13 cellular contexts compared by ENCODE assay signal in genomic region chr20:62358171-62358719, GRCh38. TPM values are rescaled to one million over a fixed set of nuclear protein-coding genes. Genes with fewer than 3 reads are reported as not detected.
DNase-seq lines count a peak whose midpoint lies in the region; ATAC-seq, FAIRE-seq and TF ChIP-seq lines count a peak whose summit lies in the region.
"Had no signal": no experiment of that assay in that cellular context is flagged by ENCODE, and none has a peak within 500 bp of the region (broad histone marks: within the 10 kb centered on the region; RNA-seq: fewer than 3 reads in every experiment).

No MANE protein-coding gene starts in this region.

- peaks cover 44 to 81% (median 68%) of the 10 kb centered on the region in 10 experiments for H3K4me1 ChIP-seq in BLaER1 treated with 17β-estradiol and CSF1 and Interleukin-3, amounts not matched to agents 10 nM and 100 nM
- peaks cover 92% of the 10 kb centered on the region for H3K4me1 ChIP-seq in Panc1 (ENCODE audit: control insufficient read depth, insufficient read depth, low read length)
- peaks cover 93 to 99% (median 96%) of the 10 kb centered on the region in 3 donors for H3K4me1 ChIP-seq in esophagus squamous epithelium
- H3K4me1 ChIP-seq in pancreas = peaks cover 0 to 13% (median 3%) of the 10 kb centered on the region in 3 donors

- no peaks in the 10 kb centered on the region for H3K9me3 ChIP-seq in BLaER1 treated with 17β-estradiol and CSF1 and Interleukin-3, amounts not matched to agents 10 nM and 100 nM (replicated peaks in 1 of 11)
- H3K9me3 ChIP-seq in Panc1 (ENCODE audit: control insufficient read depth, insufficient read depth, low read depth, low read length) (no peaks in the 10 kb centered on the region), esophagus squamous epithelium (no peaks in the 10 kb centered on the region), pancreas (no peaks in the 10 kb centered on the region)
- H3K9me3 ChIP-seq: mucosa of descending colon, SJSA1 had no signal

- no TSS peak for BruUV-seq in Panc1 (replicated peaks; lab: Mats Ljungman, UMichigan)

- peaks cover 0 to 13% (median 0%) of the 10 kb centered on the region in 11 experiments; a peak in 4 of 22 replicates for H3K27me3 ChIP-seq in BLaER1 treated with 17β-estradiol and CSF1 and Interleukin-3, amounts not matched to agents 10 nM and 100 nM
- H3K27me3 ChIP-seq in Panc1 (ENCODE audit: control insufficient read depth, insufficient read depth, low read length) (no peaks in the 10 kb centered on the region), esophagus squamous epithelium (no peaks in the 10 kb centered on the region), pancreas (no peaks in the 10 kb centered on the region)
- H3K27me3 ChIP-seq: SJSA1 had no signal

- peak overlapping the region in 2 of 10 experiments; percentile 42 to 57; a peak in 3 of 20 replicates for H3K4me3 ChIP-seq in BLaER1 treated with 17β-estradiol and CSF1 and Interleukin-3, amounts not matched to agents 10 nM and 100 nM
- H3K4me3 ChIP-seq in Panc1 (ENCODE audit: low read depth in 2 of 2, low read length in 2 of 2) (peak overlapping the region in 1 of 2 experiments; percentile 32; a peak in 2 of 4 replicates), esophagus squamous epithelium (peak overlapping the region in 3 of 4 donors; percentile 3 to 43 (median 7)), pancreas (no peak overlapping the region)
- H3K4me3 ChIP-seq: mucosa of descending colon, SJSA1 had no signal

- no peaks in the 10 kb centered on the region for H3K36me3 Mint-ChIP-seq in stimulated activated naive B cell treated with anti-CD40 and anti-IgM and Interleukin-4, amounts not matched to agents 10 μg/mL and 1 μg/mL and 100 μg/mL, for 72 hours

- H3K4me3 Mint-ChIP-seq in stimulated activated naive B cell treated with anti-CD40 and anti-IgM and Interleukin-4, amounts not matched to agents 10 μg/mL and 1 μg/mL and 100 μg/mL, for 72 hours = no peak overlapping the region
- H3K4me3 Mint-ChIP-seq: activated T-cell treated with anti-CD3 and anti-CD28 coated beads, Interleukin-2, amount 50 U/mL, for 72 hours had no signal

- H3K27ac ChIP-seq in BLaER1 treated with 17β-estradiol and CSF1 and Interleukin-3, amounts not matched to agents 10 nM and 100 nM = peak overlapping the region in 9 of 11 experiments; percentile 1 to 66 (median 47); a peak in 15 of 22 replicates
- H3K27ac ChIP-seq in Panc1 (ENCODE audit: low read length) = peak overlapping the region; percentile 93
- H3K27ac ChIP-seq in esophagus squamous epithelium = peak overlapping the region; percentile 91 to 93 (median 92)
- H3K27ac ChIP-seq in pancreas = peak overlapping the region; percentile 13 to 62 (median 56)

- DNase-seq in Panc1 (ENCODE audit: low read depth, low spot score) (no peak), esophagus squamous epithelium (lab: John Stamatoyannopoulos, UW) (no peak), pancreas (peak in 2 of 6 donors; percentile 61 to 81), NCI-H1694 (lab: John Stamatoyannopoulos, UW) (no peak), AG20443 (ENCODE audit: low spot score) (no peak)
- no peak for DNase-seq in stimulated activated naive B cell treated with anti-CD40 and anti-IgM and Interleukin-4, amounts not matched to agents 10 μg/mL and 1 μg/mL and 100 μg/mL, for 72 hours
- DNase-seq: activated T-cell treated with anti-CD3 and anti-CD28 coated beads, Interleukin-2, amount 50 U/mL, for 72 hours; effector memory CD4-positive, alpha-beta T cell; IMR-90 had no signal

- H3K4me1 Mint-ChIP-seq in stimulated activated naive B cell treated with anti-CD40 and anti-IgM and Interleukin-4, amounts not matched to agents 10 μg/mL and 1 μg/mL and 100 μg/mL, for 72 hours = peaks cover 11 to 21% of the 10 kb centered on the region in 2 donors

- H3K4me2 ChIP-seq in BLaER1 treated with 17β-estradiol and CSF1 and Interleukin-3, amounts not matched to agents 10 nM and 100 nM = peak overlapping the region; percentile 85 to 98 (median 96)

- ATAC-seq in Panc1 (peak; percentile 7), pancreas (peak in 2 of 4 donors; percentile 6 to 7), HG03571 (IDR thresholded peaks at IDR 0.05; ENCODE audit: unreplicated experiment) (no peak)
- no peak for ATAC-seq in stimulated activated naive B cell treated with anti-CD40 and anti-IgM and Interleukin-4, amounts not matched to agents 10 μg/mL and 1 μg/mL and 100 μg/mL, for 72 hours (replicated peaks)
- ATAC-seq: activated T-cell treated with anti-CD3 and anti-CD28 coated beads, Interleukin-2, amount 50 U/mL, for 72 hours; mucosa of descending colon had no signal

- no peak for TF ChIP-seq POLR2A in esophagus squamous epithelium (IDR thresholded peaks at IDR 0.05)

- FAIRE-seq in pancreas (lab: Jason Lieb, UNC) = no peak

- no peak overlapping the region for H3K27ac Mint-ChIP-seq in stimulated activated naive B cell treated with anti-CD40 and anti-IgM and Interleukin-4, amounts not matched to agents 10 μg/mL and 1 μg/mL and 100 μg/mL, for 72 hours
- H3K27ac Mint-ChIP-seq: activated T-cell treated with anti-CD3 and anti-CD28 coated beads, Interleukin-2, amount 50 U/mL, for 72 hours had no signal

- intact Hi-C loops in Panc1 (cut with micrococcal nuclease; ENCODE audit: unreplicated experiment) = no loop called here
- intact Hi-C loops in esophagus squamous epithelium (cut with DNase I) = no loop called here
- intact Hi-C loops in pancreas (cut with DNase I) = no loop called here

- no peaks in the 10 kb centered on the region for H3K9me3 Mint-ChIP-seq in stimulated activated naive B cell treated with anti-CD40 and anti-IgM and Interleukin-4, amounts not matched to agents 10 μg/mL and 1 μg/mL and 100 μg/mL, for 72 hours
- H3K9me3 Mint-ChIP-seq: activated T-cell treated with anti-CD3 and anti-CD28 coated beads, Interleukin-2, amount 50 U/mL, for 72 hours had no signal

- CTCF ChIA-PET in Panc1 (lab: Charles Lee) = interaction anchor here (0.6 kb wide), 1 partner anchor 114 kb away, joined by 5 read pairs; no protein-coding TSS in a partner anchor

- H3K36me3 ChIP-seq in BLaER1 treated with 17β-estradiol and CSF1 and Interleukin-3, amounts not matched to agents 10 nM and 100 nM = no peaks in the 10 kb centered on the region; a peak in 1 of 22 replicates
- H3K36me3 ChIP-seq in Panc1 (ENCODE audit: control insufficient read depth, insufficient read depth, low read length) (no peaks in the 10 kb centered on the region), esophagus squamous epithelium (peaks cover 0 to 11% (median 0%) of the 10 kb centered on the region in 3 donors), pancreas (no peaks in the 10 kb centered on the region)
- H3K36me3 ChIP-seq: SJSA1 had no signal

- no peaks in the 10 kb centered on the region for H3K27me3 Mint-ChIP-seq in stimulated activated naive B cell treated with anti-CD40 and anti-IgM and Interleukin-4, amounts not matched to agents 10 μg/mL and 1 μg/mL and 100 μg/mL, for 72 hours

- H4K20me1 ChIP-seq in BLaER1 treated with 17β-estradiol and CSF1 and Interleukin-3, amounts not matched to agents 10 nM and 100 nM = peaks cover 0 to 78% (median 32%) of the 10 kb centered on the region in 11 experiments; a peak in 14 of 22 replicates

- in situ Hi-C loops in Panc1 (cut with HindIII; ENCODE audit: low pct_unique_long_range_greater_than_20kb, low sequenced_read_pairs) = no loop called here

- POLR2A ChIA-PET in Panc1 (lab: Charles Lee) = no interaction called here

- peak overlapping the region in 10 of 11 experiments; percentile 19 to 66 (median 57); a peak in 12 of 22 replicates for H3K9ac ChIP-seq in BLaER1 treated with 17β-estradiol and CSF1 and Interleukin-3, amounts not matched to agents 10 nM and 100 nM

- 40 to 51% methylated on average over 2 to 4 of the region's 22 CpGs for WGBS in esophagus squamous epithelium, 2 donors
- 65 to 70% methylated on average over 22 of the region's 22 CpGs for WGBS in pancreas, 2 donors

- TF ChIP-seq CTCF in Panc1 (IDR thresholded peaks at IDR 0.05) (no peak), esophagus squamous epithelium (IDR thresholded peaks at IDR 0.05) (no peak), pancreas (IDR thresholded peaks at IDR 0.05) (no peak)

RNA-seq across cellular contexts. Expression of gene LAMA5, which starts 8.9 kb away (rescaled TPM):
- 497 TPM for total RNA-seq in Panc1 (2021; ENCODE audit: unreplicated experiment)
- polyA plus RNA-seq in Panc1 (2012; ENCODE audit: insufficient read length) = 508 TPM
- total RNA-seq in esophagus squamous epithelium = 100 to 1,000 TPM in 2 of 4 donors, 10 to 100 TPM in 2; 60.4 to 127 (median 98.9) TPM
- 10 to 100 TPM; 43.6 to 89.5 (median 59.4) TPM for total RNA-seq in pancreas
- 100 to 1,000 TPM; 259 to 344 TPM for polyA plus RNA-seq in pancreas

RNA-seq across cellular contexts. Expression of gene RPS21, which starts 28.7 kb away (rescaled TPM):
- total RNA-seq in Panc1 (2021; ENCODE audit: unreplicated experiment) = 1,761 TPM
- polyA plus RNA-seq in Panc1 (2012; ENCODE audit: insufficient read length) = 4,052 TPM
- 1,000 to 10,000 TPM in 3 of 4 donors, 100 to 1,000 TPM in 1; 819 to 3,701 (median 3,102) TPM for total RNA-seq in esophagus squamous epithelium
- total RNA-seq in pancreas = 1,000 to 10,000 TPM in 2 of 6 donors, 100 to 1,000 TPM in 4; 662 to 1,102 (median 850) TPM
- 1,000 to 10,000 TPM; 2,124 to 2,141 TPM for polyA plus RNA-seq in pancreas

RNA-seq across cellular contexts. Expression of gene CABLES2, which starts 48.8 kb away (rescaled TPM):
- total RNA-seq in Panc1 (2021; ENCODE audit: unreplicated experiment) (9.8 TPM), esophagus squamous epithelium (1 to 10 TPM; 2.0 to 3.8 (median 2.2) TPM), pancreas (1 to 10 TPM; 1.4 to 2.3 (median 1.9) TPM)
- polyA plus RNA-seq in Panc1 (2012; ENCODE audit: insufficient read length) = 12.0 TPM
- polyA plus RNA-seq in pancreas = 1 to 10 TPM; 1.5 to 2.9 TPM

RNA-seq across cellular contexts. Expression of gene ADRM1, which starts 55.4 kb away (rescaled TPM):
- total RNA-seq in Panc1 (2021; ENCODE audit: unreplicated experiment) (194 TPM), esophagus squamous epithelium (100 to 1,000 TPM; 126 to 173 (median 133) TPM), pancreas (10 to 100 TPM; 33.3 to 76.0 (median 36.5) TPM)
- 315 TPM for polyA plus RNA-seq in Panc1 (2012; ENCODE audit: insufficient read length)
- polyA plus RNA-seq in pancreas = 10 to 100 TPM; 61.9 to 74.8 TPM

Comparison
In these comparisons a context has a peak if more than half of its experiments do, and no peak if none do; other contexts are left out.
1. H3K4me3 ChIP-seq: peak in esophagus squamous epithelium (3 of 4); none in pancreas (0 of 4).
2. Peak in every context shown above with its lines, with median percentiles within 50 percentile points of each other: H3K27ac ChIP-seq.